Comparison of ENCODE assay signal across 8 cellular contexts in genomic region chr10:131997366-131998049, GRCh38. TPM values are rescaled to one million over a fixed set of nuclear protein-coding genes. Genes with fewer than 3 reads are reported as not detected.
DNase-seq lines count a peak whose midpoint lies in the region; ATAC-seq and TF ChIP-seq lines count a peak whose summit lies in the region.

No MANE protein-coding gene starts in this region.

- DNase-seq in brain microvascular endothelial cell (peak; percentile 70), left lobe of liver (ENCODE audit: low spot score) (peak; percentile 87), testis (peak; percentile 83)

- H3K4me3 ChIP-seq in HUES64 (ENCODE audit: low read length) (no peak overlapping the region), brain microvascular endothelial cell (ENCODE audit: low read depth, low read length) (no peak overlapping the region), testis (no peak overlapping the region)

- peak; percentile 67 for ATAC-seq in left lobe of liver
- no peak for ATAC-seq in HG03469 (IDR thresholded peaks at IDR 0.05; ENCODE audit: unreplicated experiment)
- ATAC-seq in GM18873 (IDR thresholded peaks at IDR 0.05; ENCODE audit: low FRiP score, unreplicated experiment), result no peak
- ATAC-seq in GM18517 (IDR thresholded peaks at IDR 0.05; ENCODE audit: unreplicated experiment), result no peak
- no peak for ATAC-seq in HG03432 (IDR thresholded peaks at IDR 0.05; ENCODE audit: unreplicated experiment)

- peaks cover 22% of the 10 kb centered on the region for H3K4me1 ChIP-seq in HUES64 (ENCODE audit: insufficient read depth, low read length)
- peaks cover 22% of the 10 kb centered on the region for H3K4me1 ChIP-seq in testis

- no peak for TF ChIP-seq CTCF in brain microvascular endothelial cell (IDR thresholded peaks at IDR 0.05; ENCODE audit: low read depth, low read length, missing control alignments)
- no peak for TF ChIP-seq CTCF in testis (IDR thresholded peaks at IDR 0.05)

- WGBS in HUES64, result 38% methylated on average over 12 of the region's 13 CpGs
- 35 to 46% methylated on average over 13 of the region's 13 CpGs for WGBS in testis, 2 donors

- in situ Hi-C loops in brain microvascular endothelial cell (cut with HindIII; ENCODE audit: low pct_ligation_motif_present, low sequenced_read_pairs), result no loop called here

- peak overlapping the region; percentile 5; the same call in 1 of the 2 replicates for H3K27ac ChIP-seq in HUES64 (ENCODE audit: low read depth, low read length)
- H3K27ac ChIP-seq in brain microvascular endothelial cell, result no peak overlapping the region
- peak overlapping the region; percentile 69 to 85 for H3K27ac ChIP-seq in testis

- no peaks in the 10 kb centered on the region for H3K36me3 ChIP-seq in HUES64 (ENCODE audit: insufficient read depth, low read length)
- H3K36me3 ChIP-seq in brain microvascular endothelial cell (replicated peaks), result no peaks in the 10 kb centered on the region
- no peaks in the 10 kb centered on the region for H3K36me3 ChIP-seq in testis (ENCODE audit: low read depth, missing control alignments)

- no peaks in the 10 kb centered on the region for H3K27me3 ChIP-seq in HUES64 (ENCODE audit: insufficient read depth, low read length)
- no peaks in the 10 kb centered on the region for H3K27me3 ChIP-seq in brain microvascular endothelial cell (replicated peaks)
- no peaks in the 10 kb centered on the region for H3K27me3 ChIP-seq in testis

- H3K9me3 ChIP-seq in HUES64 (ENCODE audit: insufficient read depth, low read depth, low read length), result no peaks in the 10 kb centered on the region
- no peaks in the 10 kb centered on the region for H3K9me3 ChIP-seq in testis

- intact Hi-C loops in testis (cut with DNase I; ENCODE audit: low total_unique reads), result no loop called here

- no peak overlapping the region for H3K9ac ChIP-seq in HUES64 (ENCODE audit: low read depth, low read length)

- TF ChIP-seq POLR2A in testis (IDR thresholded peaks at IDR 0.05), result no peak

RNA-seq across cellular contexts. Expression of gene BNIP3, which starts 15.8 kb away (rescaled TPM):
- 38.5 TPM for polyA plus RNA-seq in HUES64 (2013, experiment 1 of 2)
- 71.4 TPM for polyA plus RNA-seq in HUES64 (2013, experiment 2 of 2)
- total RNA-seq in left lobe of liver, result 90.4 TPM
- 10 to 100 TPM; 61.5 to 93.4 TPM for total RNA-seq in testis
- 36.7 TPM for polyA plus RNA-seq in testis (ENCODE audit: insufficient read depth, low read depth, low replicate concordance)
